In the genomic region with DNA sequence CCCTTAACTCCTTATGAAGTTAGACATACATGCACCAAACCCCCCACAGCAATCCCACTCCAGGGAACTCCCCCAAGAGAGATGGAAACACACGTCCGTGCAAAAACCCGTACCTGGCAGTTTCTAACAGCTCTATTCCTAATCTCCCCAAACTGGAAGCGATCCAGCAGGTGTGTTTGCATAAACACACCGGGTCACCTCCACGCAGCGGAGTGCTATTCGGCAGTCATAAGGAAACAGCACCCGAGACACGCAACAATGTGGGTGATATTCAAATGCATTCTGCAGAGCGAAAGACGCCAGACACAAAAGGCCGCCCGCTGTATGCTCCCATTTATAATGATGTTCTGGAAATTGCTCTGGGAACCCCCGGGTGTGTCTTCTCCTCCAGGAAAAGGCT, we compare ENCODE assay signal across 16 cellular contexts.
DNase-seq lines count a peak whose midpoint lies in the region; TF ChIP-seq lines count a peak whose summit lies in the region.
"Had no signal": no experiment of that assay in that cellular context is flagged by ENCODE, and none has a peak within 500 bp of the region (broad histone marks: within the 10 kb centered on the region; RNA-seq: fewer than 3 reads in every experiment).

No MANE protein-coding gene starts in this region.

- H3K27ac Mint-ChIP-seq in nephron progenitor cell, result peak overlapping the region; percentile 21
- H3K27ac Mint-ChIP-seq: IgD-negative memory B cell; T-helper 1 cell treated with Interleukin-12 subunit alpha and Interleukin-12 subunit beta and Interleukin-4 antibody, amounts not matched to agents 30 μg/mL and 1 μg/mL, for 36 hours had no signal

- no peaks in the 10 kb centered on the region for H3K4me1 Mint-ChIP-seq in nephron progenitor cell
- H3K4me1 Mint-ChIP-seq: CD4-positive, CD25-positive, alpha-beta regulatory T cell; IgD-negative memory B cell had no signal

- no peaks in the 10 kb centered on the region for H3K9me3 Mint-ChIP-seq in nephron progenitor cell
- H3K9me3 Mint-ChIP-seq: IgD-negative memory B cell; T-helper 1 cell treated with Interleukin-12 subunit alpha and Interleukin-12 subunit beta and Interleukin-4 antibody, amounts not matched to agents 30 μg/mL and 1 μg/mL, for 36 hours had no signal

- H3K36me3 Mint-ChIP-seq in nephron progenitor cell (ENCODE audit: low read depth), result no peaks in the 10 kb centered on the region
- H3K36me3 Mint-ChIP-seq: CD4-positive, CD25-positive, alpha-beta regulatory T cell; IgD-negative memory B cell had no signal

- peak; percentile 45 to 63 for DNase-seq in NCI-H2081 (lab: John Stamatoyannopoulos, UW)
- no peak for DNase-seq in NCI-H2081 treated with DMSO at 0.1 percent for 48 hours (lab: John Stamatoyannopoulos, UW)
- DNase-seq in NCI-H146 treated with DMSO at 0.1 percent for 48 hours (lab: John Stamatoyannopoulos, UW; ENCODE audit: unreplicated experiment), result peak; percentile 1
- DNase-seq in RPMI8226, result peak; percentile 51
- DNase-seq in nephron progenitor cell, result no peak
- DNase-seq in NCI-H1694 (lab: John Stamatoyannopoulos, UW), result no peak
- no peak for DNase-seq in NCI-H774 (lab: John Stamatoyannopoulos, UW)
- no peak for DNase-seq in activated effector memory CD4-positive, alpha-beta T cell treated with anti-CD3 and anti-CD28 coated beads, Interleukin-2, amount 50 U/mL, for 16 hours
- DNase-seq: Calu3; CD4-positive, CD25-positive, alpha-beta regulatory T cell; GDM1; NCI-H1436; Right ventricle myocardium superior; T1000 had no signal

- peaks cover 36% of the 10 kb centered on the region for H3K27me3 Mint-ChIP-seq in nephron progenitor cell (ENCODE audit: low read depth, poor library complexity)

- no peak for TF ChIP-seq CTCF in nephron progenitor cell (IDR thresholded peaks at IDR 0.05)

- H3K4me3 Mint-ChIP-seq in nephron progenitor cell, result no peak overlapping the region
- H3K4me3 Mint-ChIP-seq: CD4-positive, CD25-positive, alpha-beta regulatory T cell; IgD-negative memory B cell; T-helper 1 cell treated with Interleukin-12 subunit alpha and Interleukin-12 subunit beta and Interleukin-4 antibody, amounts not matched to agents 30 μg/mL and 1 μg/mL, for 36 hours had no signal

Comparison
In these comparisons a context has a peak if more than half of its experiments do, and no peak if none do; other contexts are left out.
1. DNase-seq: peak in NCI-H2081 (2 of 2), NCI-H146 treated with DMSO at 0.1 percent for 48 hours (single experiment) and RPMI8226 (single experiment); none in NCI-H2081 treated with DMSO at 0.1 percent for 48 hours (single experiment), nephron progenitor cell (single experiment), NCI-H1694 (single experiment), NCI-H774 (single experiment) and activated effector memory CD4-positive, alpha-beta T cell treated with anti-CD3 and anti-CD28 coated beads, Interleukin-2, amount 50 U/mL, for 16 hours (single experiment).